Comparison of ENCODE assay signal across 18 cellular contexts in the genomic region with DNA sequence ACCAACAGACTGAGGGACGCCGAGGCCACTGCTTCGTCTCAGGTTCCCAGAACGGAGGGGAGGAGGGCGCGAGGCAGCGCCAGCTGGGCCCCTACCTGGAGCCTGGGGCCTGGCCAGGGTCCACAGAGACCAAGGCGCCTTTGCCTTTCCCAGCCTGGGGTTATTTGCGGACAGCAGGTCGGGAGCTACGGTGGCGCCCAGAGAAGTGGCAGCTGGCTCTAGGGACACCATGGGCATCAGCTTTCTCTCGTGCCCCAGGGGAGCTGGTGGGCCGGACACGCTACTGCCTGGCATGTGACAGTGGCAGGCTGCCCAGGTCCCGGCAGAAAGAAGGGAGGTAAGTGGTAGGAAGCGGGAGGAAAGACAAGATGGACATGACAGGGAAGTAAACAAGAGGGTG. TPM values are rescaled to one million over a fixed set of nuclear protein-coding genes. Genes with fewer than 3 reads are reported as not detected.
DNase-seq lines count a peak whose midpoint lies in the region; ATAC-seq and TF ChIP-seq lines count a peak whose summit lies in the region.
"Had no signal": no experiment of that assay in that cellular context is flagged by ENCODE, and none has a peak within 500 bp of the region (broad histone marks: within the 10 kb centered on the region; RNA-seq: fewer than 3 reads in every experiment).

No MANE protein-coding gene starts in this region.

- ATAC-seq in Right ventricle myocardium inferior (peak; percentile 68), HG03432 (IDR thresholded peaks at IDR 0.05; ENCODE audit: unreplicated experiment) (no peak)
- no peak for ATAC-seq in activated T-helper 17 cell treated with anti-CD3 and anti-CD28 coated beads, Interleukin-2, amount 50 U/mL, for 72 hours (replicated peaks)
- no peak for ATAC-seq in activated CD4-positive, alpha-beta T cell treated with anti-CD3 and anti-CD28 coated beads for 36 hours
- ATAC-seq: GM12878 had no signal

- peak overlapping the region; percentile 85 for H3K27ac Mint-ChIP-seq in progenitor cell of endocrine pancreas
- H3K27ac Mint-ChIP-seq in CD14-positive monocyte, result peak overlapping the region in 2 of 7 donors; percentile 61 to 77
- no peak overlapping the region for H3K27ac Mint-ChIP-seq in activated T-helper 17 cell treated with anti-CD3 and anti-CD28 coated beads, Interleukin-2, amount 50 U/mL, for 72 hours
- H3K27ac Mint-ChIP-seq in activated CD4-positive, alpha-beta T cell treated with anti-CD3 and anti-CD28 coated beads for 36 hours, result no peak overlapping the region

- H3K27me3 Mint-ChIP-seq in progenitor cell of endocrine pancreas (no peaks in the 10 kb centered on the region), CD14-positive monocyte (ENCODE audit: low read depth in 3 of 3) (peaks cover 0 to 3% (median 0%) of the 10 kb centered on the region in 3 donors)
- H3K27me3 Mint-ChIP-seq in activated T-helper 17 cell treated with anti-CD3 and anti-CD28 coated beads, Interleukin-2, amount 50 U/mL, for 72 hours, result no peaks in the 10 kb centered on the region
- no peaks in the 10 kb centered on the region for H3K27me3 Mint-ChIP-seq in activated CD4-positive, alpha-beta T cell treated with anti-CD3 and anti-CD28 coated beads for 36 hours

- CTCF ChIA-PET in activated CD4-positive, alpha-beta T cell treated with anti-CD3 and anti-CD28 coated beads for 36 hours (lab: Charles Lee), result no interaction called here

- no peaks in the 10 kb centered on the region for H3K9me3 Mint-ChIP-seq in progenitor cell of endocrine pancreas (ENCODE audit: low read depth)
- peaks cover 0 to 2% (median 0%) of the 10 kb centered on the region in 7 donors for H3K9me3 Mint-ChIP-seq in CD14-positive monocyte
- H3K9me3 Mint-ChIP-seq in activated T-helper 17 cell treated with anti-CD3 and anti-CD28 coated beads, Interleukin-2, amount 50 U/mL, for 72 hours, result no peaks in the 10 kb centered on the region
- no peaks in the 10 kb centered on the region for H3K9me3 Mint-ChIP-seq in activated CD4-positive, alpha-beta T cell treated with anti-CD3 and anti-CD28 coated beads for 36 hours (ENCODE audit: low read depth)

- DNase-seq in DMS79 treated with DMSO at 0.1 percent for 48 hours (lab: John Stamatoyannopoulos, UW) (peak; percentile 84), NCI-H2196 (lab: John Stamatoyannopoulos, UW; ENCODE audit: unreplicated experiment) (peak; percentile 79), Right ventricle myocardium inferior (ENCODE audit: missing footprints) (peak; percentile 81), progenitor cell of endocrine pancreas (ENCODE audit: low spot score, unreplicated experiment) (no peak), CD14-positive monocyte (ENCODE audit: low spot score) (no peak)
- DNase-seq in activated CD4-positive, alpha-beta T cell treated with anti-CD3 and anti-CD28 coated beads for 36 hours, result no peak
- DNase-seq: activated naive CD4-positive, alpha-beta T cell treated with Interleukin-2 at 50 U/mL for 16 hours; AML-193; KBM-7; OCI-M1; trophoblast cell had no signal

- H3K36me3 Mint-ChIP-seq in progenitor cell of endocrine pancreas (ENCODE audit: insufficient read depth) (peaks cover 10% of the 10 kb centered on the region), CD14-positive monocyte (peaks cover 44 to 65% of the 10 kb centered on the region in 2 donors)
- H3K36me3 Mint-ChIP-seq in activated T-helper 17 cell treated with anti-CD3 and anti-CD28 coated beads, Interleukin-2, amount 50 U/mL, for 72 hours (ENCODE audit: low read depth), result peaks cover 69% of the 10 kb centered on the region
- H3K36me3 Mint-ChIP-seq in activated CD4-positive, alpha-beta T cell treated with anti-CD3 and anti-CD28 coated beads for 36 hours (ENCODE audit: low read depth), result peaks cover 42% of the 10 kb centered on the region

- intact Hi-C loops in Right ventricle myocardium inferior (cut with DNase I), result no loop called here
- intact Hi-C loops in CD14-positive monocyte (cut with micrococcal nuclease), result no loop called here
- intact Hi-C loops in activated CD4-positive, alpha-beta T cell treated with anti-CD3 and anti-CD28 coated beads for 36 hours (cut with DNase I, micrococcal nuclease), result no loop called here

- no peaks in the 10 kb centered on the region for H3K4me1 Mint-ChIP-seq in progenitor cell of endocrine pancreas (ENCODE audit: low read depth)
- peaks cover 20% of the 10 kb centered on the region for H3K4me1 Mint-ChIP-seq in CD14-positive monocyte
- H3K4me1 Mint-ChIP-seq in activated T-helper 17 cell treated with anti-CD3 and anti-CD28 coated beads, Interleukin-2, amount 50 U/mL, for 72 hours, result peaks cover 29% of the 10 kb centered on the region
- peaks cover 25% of the 10 kb centered on the region for H3K4me1 Mint-ChIP-seq in activated CD4-positive, alpha-beta T cell treated with anti-CD3 and anti-CD28 coated beads for 36 hours

- H3K4me3 Mint-ChIP-seq in progenitor cell of endocrine pancreas (ENCODE audit: low read depth) (no peak overlapping the region), CD14-positive monocyte (no peak overlapping the region)
- H3K4me3 Mint-ChIP-seq in activated T-helper 17 cell treated with anti-CD3 and anti-CD28 coated beads, Interleukin-2, amount 50 U/mL, for 72 hours, result no peak overlapping the region
- no peak overlapping the region for H3K4me3 Mint-ChIP-seq in activated CD4-positive, alpha-beta T cell treated with anti-CD3 and anti-CD28 coated beads for 36 hours

- POLR2A ChIA-PET in activated CD4-positive, alpha-beta T cell treated with anti-CD3 and anti-CD28 coated beads for 36 hours (lab: Charles Lee), result no interaction called here

- no peak for TF ChIP-seq CTCF in progenitor cell of endocrine pancreas (IDR thresholded peaks at IDR 0.05; ENCODE audit: unreplicated experiment)
- TF ChIP-seq CTCF in CD14-positive monocyte (IDR thresholded peaks at IDR 0.05), result no peak

RNA-seq across cellular contexts. Expression of a gene that starts 19.0 kb away (rescaled TPM):
- total RNA-seq in Right ventricle myocardium inferior (114 TPM), progenitor cell of endocrine pancreas (200 TPM in 2 replicates)
- polyA plus RNA-seq in CD14-positive monocyte, result 10 to 100 TPM; 11.4 to 16.3 TPM
- total RNA-seq in activated T-helper 17 cell treated with anti-CD3 and anti-CD28 coated beads, Interleukin-2, amount 50 U/mL, for 72 hours, result 100 to 1,000 TPM; 123 to 163 TPM
- 100 to 1,000 TPM; 142 to 148 TPM for total RNA-seq in activated CD4-positive, alpha-beta T cell treated with anti-CD3 and anti-CD28 coated beads for 36 hours

RNA-seq across cellular contexts. Expression of a gene that starts 39.6 kb away (rescaled TPM):
- total RNA-seq in Right ventricle myocardium inferior (not detected), progenitor cell of endocrine pancreas (0.50 and 0.78 TPM in 2 replicates)
- not detected for polyA plus RNA-seq in CD14-positive monocyte
- total RNA-seq in activated T-helper 17 cell treated with anti-CD3 and anti-CD28 coated beads, Interleukin-2, amount 50 U/mL, for 72 hours, result under 1 TPM; 0.28 to 0.48 TPM
- total RNA-seq in activated CD4-positive, alpha-beta T cell treated with anti-CD3 and anti-CD28 coated beads for 36 hours, result under 1 TPM in 1 of 2 experiments, not detected in 1; 0.12 TPM
- total RNA-seq: bronchial epithelial cell, Daoy, mononuclear cell had no signal

RNA-seq across cellular contexts. Expression of a gene that starts 47.9 kb away (rescaled TPM):
- total RNA-seq in Right ventricle myocardium inferior (not detected), progenitor cell of endocrine pancreas (not detected in 2 replicates)
- polyA plus RNA-seq in CD14-positive monocyte, result not detected
- 1 to 10 TPM in 1 of 2 donors, not detected in 1; 1.1 TPM for total RNA-seq in activated T-helper 17 cell treated with anti-CD3 and anti-CD28 coated beads, Interleukin-2, amount 50 U/mL, for 72 hours
- total RNA-seq in activated CD4-positive, alpha-beta T cell treated with anti-CD3 and anti-CD28 coated beads for 36 hours, result not detected
- total RNA-seq: bronchial epithelial cell, Daoy, GM12878, pulmonary artery endothelial cell had no signal

Comparison
In these comparisons a context has a peak if more than half of its experiments do, and no peak if none do; other contexts are left out.
1. DNase-seq: peak in DMS79 treated with DMSO at 0.1 percent for 48 hours (single experiment), NCI-H2196 (single experiment) and Right ventricle myocardium inferior (single experiment); none in progenitor cell of endocrine pancreas (single experiment), CD14-positive monocyte (single experiment) and activated CD4-positive, alpha-beta T cell treated with anti-CD3 and anti-CD28 coated beads for 36 hours (single experiment).